Comparison of ENCODE assay signal across 1 cellular context in genomic region chr1:116609796-116610398, GRCh38. TPM values are rescaled to one million over a fixed set of nuclear protein-coding genes. Genes with fewer than 3 reads are reported as not detected.
"Had no signal": no experiment of that assay in that cellular context is flagged by ENCODE, and none has a peak within 500 bp of the region (broad histone marks: within the 10 kb centered on the region; RNA-seq: fewer than 3 reads in every experiment).

No MANE protein-coding gene starts in this region.

RNA-seq across cellular contexts. Expression of gene IGSF3, which starts 57.6 kb away (rescaled TPM):
- polyA plus RNA-seq: naive thymus-derived CD8-positive, alpha-beta T cell had no signal
